ENCODE assay signal across 29 cellular contexts in the genomic region with DNA sequence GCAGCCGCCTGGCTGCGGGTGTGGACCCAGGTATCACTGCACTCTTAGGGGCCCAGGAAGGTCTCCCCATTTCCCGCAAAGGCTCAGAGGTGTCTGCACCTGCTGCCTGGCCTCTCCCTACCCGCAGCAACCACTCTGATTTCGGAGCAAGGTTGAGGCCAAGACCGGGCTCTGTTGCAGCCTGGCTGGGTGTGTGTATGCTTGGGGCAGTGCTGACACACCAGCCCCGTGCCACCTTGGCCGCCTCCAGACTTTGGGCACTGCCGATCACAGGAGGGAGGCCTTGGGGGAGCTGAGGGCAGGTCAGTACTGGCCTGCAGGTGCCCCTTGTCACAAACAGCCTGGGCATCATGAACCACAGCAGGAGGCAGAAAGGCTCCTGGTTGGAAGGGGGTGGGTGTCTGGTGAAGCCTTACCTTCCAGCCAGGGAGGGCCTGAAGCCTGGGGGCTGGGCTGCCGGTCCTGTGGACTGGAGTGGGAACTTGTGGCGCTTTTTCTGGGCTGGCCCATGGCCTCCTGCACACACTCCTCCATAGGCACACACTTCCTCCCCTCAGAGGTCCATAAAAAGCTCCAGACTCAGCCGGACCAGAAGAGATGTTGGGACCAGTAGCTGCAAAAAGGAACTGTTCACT.
"Had no signal": no experiment of that assay in that cellular context is flagged by ENCODE, and none has a peak within 500 bp of the region (broad histone marks: within the 10 kb centered on the region; RNA-seq: fewer than 3 reads in every experiment).

No MANE protein-coding gene starts in this region.

- H3K4me1 ChIP-seq: foreskin keratinocyte, heart left ventricle, left lung, neural progenitor cell, psoas muscle, spleen, testis, tibial artery, uterus had no signal

- H3K9ac ChIP-seq: neural progenitor cell had no signal

- H3K9me3 ChIP-seq: ovary, testis, uterus had no signal

- FAIRE-seq: colon had no signal

- ATAC-seq: foreskin keratinocyte; heart left ventricle; left cardiac atrium; left lung; naive thymus-derived CD4-positive, alpha-beta T cell; psoas muscle; right cardiac atrium; stimulated activated memory B cell treated with anti-CD40 and anti-IgM and Interleukin-4, amounts not matched to agents 10 μg/mL and 1 μg/mL and 100 μg/mL, for 72 hours; stimulated activated naive CD8-positive, alpha-beta T cell treated with anti-CD3 and anti-CD28 coated beads, Interleukin-15, Interleukin-2, amounts not matched to agents 100 U/mL and 50 U/mL, for 24 hours had no signal

- H3K27me3 ChIP-seq: esophagus muscularis mucosa, foreskin keratinocyte, gastroesophageal sphincter, heart left ventricle, hepatocyte, left lung, neural progenitor cell, ovary, spleen, testis, tibial artery, uterus had no signal

- H3K4me2 ChIP-seq: hepatocyte, neural progenitor cell had no signal

- H3K36me3 ChIP-seq: esophagus muscularis mucosa, gastroesophageal sphincter, heart left ventricle, left lung, neural progenitor cell, ovary, spleen, tibial artery, uterus had no signal

- H3K79me2 ChIP-seq: hepatocyte had no signal

- H2AFZ ChIP-seq: hepatocyte, neural progenitor cell had no signal

- H3K27ac ChIP-seq: dorsolateral prefrontal cortex, epithelial cell of prostate, esophagus muscularis mucosa, foreskin keratinocyte, gastroesophageal sphincter, heart left ventricle, hepatocyte, left lung, neural progenitor cell, ovary, psoas muscle, skin epidermis, spleen, testis, tibial artery, uterus had no signal

- DNase-seq: dorsolateral prefrontal cortex; effector CD4-positive, alpha-beta T cell; endodermal cell; foreskin keratinocyte; heart left ventricle; left cardiac atrium; mesenchymal stem cell; midbrain; naive thymus-derived CD4-positive, alpha-beta T cell; nucleus accumbens; ovary; spleen; stimulated activated CD4-positive, alpha-beta T cell treated with anti-CD3 and anti-CD28 coated beads, Interleukin-4, amount 100 ng/mL, for 4 hours; stimulated activated naive CD8-positive, alpha-beta T cell treated with anti-CD3 and anti-CD28 coated beads, Interleukin-15, Interleukin-2, amounts not matched to agents 100 U/mL and 50 U/mL, for 24 hours; substantia nigra; testis; tibial artery; uterus had no signal

- H3K4me3 ChIP-seq: dorsolateral prefrontal cortex, esophagus muscularis mucosa, gastroesophageal sphincter, heart left ventricle, hepatocyte, left lung, neural progenitor cell, ovary, psoas muscle, skin epidermis, spleen, tibial artery, uterus had no signal
